24 cellular contexts compared by ENCODE assay signal in the genomic region with DNA sequence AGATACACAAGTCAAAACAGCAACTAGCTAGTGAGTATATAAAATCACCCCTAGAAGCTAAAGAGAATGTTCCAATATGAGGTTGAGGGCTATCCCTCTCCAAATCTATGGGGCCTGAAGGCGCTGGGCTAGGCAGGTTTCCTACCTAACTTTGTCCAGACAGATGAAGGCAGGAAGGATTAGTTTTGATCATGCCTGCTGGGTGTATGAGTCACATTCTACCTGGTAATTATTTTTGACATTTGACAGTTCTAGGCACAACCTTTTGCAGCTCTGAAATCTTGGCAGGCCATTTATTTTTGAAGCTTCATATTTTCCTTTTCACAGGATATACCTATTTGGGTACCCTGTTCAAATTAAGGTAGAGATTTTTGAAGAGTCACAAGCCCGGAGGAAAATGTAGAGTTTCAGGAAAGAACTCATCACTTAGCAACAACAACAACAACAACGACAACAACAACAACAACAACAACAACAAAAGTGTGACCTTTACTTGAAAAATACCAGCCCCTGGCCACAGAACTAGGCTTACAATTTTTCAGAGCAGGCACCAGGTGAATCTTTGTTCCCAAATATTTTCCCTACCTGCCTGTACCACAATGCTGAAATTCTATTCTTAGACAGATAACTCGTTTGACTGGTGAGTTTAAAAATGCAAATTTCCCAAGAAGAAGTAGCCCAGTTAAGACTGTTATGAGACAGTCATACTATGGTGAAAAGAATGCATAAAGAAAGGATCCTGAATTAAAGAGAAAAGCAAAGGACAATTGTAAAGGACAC.
A peak's percentile ranks its signal among the peaks of the same experiment; 100 is the strongest.
DNase-seq lines count a peak whose midpoint lies in the region; ATAC-seq, FAIRE-seq and TF ChIP-seq lines count a peak whose summit lies in the region.
"Had no signal": no experiment of that assay in that cellular context is flagged by ENCODE, and none has a peak within 500 bp of the region (broad histone marks: within the 10 kb centered on the region; RNA-seq: fewer than 3 reads in every experiment).

No MANE protein-coding gene starts in this region.

- no peaks in the 10 kb centered on the region for H3F3A ChIP-seq in smooth muscle cell (ENCODE audit: low read depth)

- no peaks in the 10 kb centered on the region for H3K4me1 ChIP-seq in breast epithelium
- H3K4me1 ChIP-seq in body of pancreas, result peaks cover 3% of the 10 kb centered on the region
- H3K4me1 ChIP-seq in smooth muscle cell (ENCODE audit: low read depth), result peaks cover 11% of the 10 kb centered on the region
- H3K4me1 ChIP-seq: BLaER1 treated with 17β-estradiol and CSF1 and Interleukin-3, amounts not matched to agents 10 nM and 100 nM had no signal

- DNase-seq in MCF 10A (ENCODE audit: unreplicated experiment) (peak; percentile 72), breast epithelium (ENCODE audit: low spot score in 2 of 2) (no peak), body of pancreas (no peak), islet precursor cell (peak; percentile 72), smooth muscle cell (lab: John Stamatoyannopoulos, UW; ENCODE audit: unreplicated experiment) (no peak), NCI-H1105 (lab: John Stamatoyannopoulos, UW) (no peak), NCI-H526 (lab: John Stamatoyannopoulos, UW) (no peak), HTR-8/SVneo (ENCODE audit: insufficient read length, low spot score) (no peak)
- DNase-seq: CD8-positive, alpha-beta T cell; DND-41; GOT3; KBM-7; NCI-H1092 treated with DMSO at 0.1 percent for 48 hours; NCI-H2029 treated with DMSO at 0.1 percent for 48 hours; NCI-H226; NCI-H510A treated with DMSO at 0.1 percent for 48 hours; NCI-H774; SHP77 had no signal

- no peaks in the 10 kb centered on the region for H3K27me3 Mint-ChIP-seq in MCF 10A (ENCODE audit: insufficient read depth, unreplicated experiment)

- intact Hi-C loops in MCF 10A (cut with micrococcal nuclease) (no loop called here), breast epithelium (cut with DNase I; ENCODE audit: low total_unique reads) (no loop called here), body of pancreas (cut with DNase I) (no loop called here)

- no peak overlapping the region for H3K9ac ChIP-seq in smooth muscle cell (ENCODE audit: low read depth)
- H3K9ac ChIP-seq: BLaER1 treated with 17β-estradiol and CSF1 and Interleukin-3, amounts not matched to agents 10 nM and 100 nM had no signal

- H3K36me3 ChIP-seq in breast epithelium, result no peaks in the 10 kb centered on the region
- no peaks in the 10 kb centered on the region for H3K36me3 ChIP-seq in body of pancreas (replicated peaks in 1 of 2; ENCODE audit: insufficient read depth in 1 of 2, low read depth in 2 of 2)
- no peaks in the 10 kb centered on the region for H3K36me3 ChIP-seq in smooth muscle cell (ENCODE audit: low read depth)
- H3K36me3 ChIP-seq: BLaER1 treated with 17β-estradiol and CSF1 and Interleukin-3, amounts not matched to agents 10 nM and 100 nM had no signal

- FAIRE-seq in HTR-8/SVneo (lab: Jason Lieb, UNC), result no peak
- FAIRE-seq: G401.6, GM12892, GM18507, RCC 7860 had no signal

- no peaks in the 10 kb centered on the region for H3K27me3 ChIP-seq in breast epithelium
- H3K27me3 ChIP-seq in body of pancreas, result no peaks in the 10 kb centered on the region
- no peaks in the 10 kb centered on the region for H3K27me3 ChIP-seq in smooth muscle cell (ENCODE audit: low read depth)
- H3K27me3 ChIP-seq: BLaER1 treated with 17β-estradiol and CSF1 and Interleukin-3, amounts not matched to agents 10 nM and 100 nM had no signal

- BruUV-seq in MCF 10A (replicated peaks; lab: Mats Ljungman, UMichigan), result no TSS peak

- H3K4me2 ChIP-seq in smooth muscle cell, result peak overlapping the region; percentile 14
- H3K4me2 ChIP-seq: BLaER1 treated with 17β-estradiol and CSF1 and Interleukin-3, amounts not matched to agents 10 nM and 100 nM had no signal

- no peaks in the 10 kb centered on the region for H3K79me2 ChIP-seq in smooth muscle cell (ENCODE audit: low read depth)

- H3K27ac ChIP-seq in breast epithelium, result no peak overlapping the region
- H3K27ac ChIP-seq in body of pancreas, result peak overlapping the region in 1 of 4 donors; percentile 19
- peak overlapping the region; percentile 65 for H3K27ac ChIP-seq in smooth muscle cell (ENCODE audit: low read depth)
- H3K27ac ChIP-seq: 22Rv1; BLaER1 treated with 17β-estradiol and CSF1 and Interleukin-3, amounts not matched to agents 10 nM and 100 nM had no signal

- CTCF ChIA-PET in MCF 10A (lab: Yijun Ruan, JAX), result no interaction called here

- no peak overlapping the region for H2AFZ ChIP-seq in smooth muscle cell (ENCODE audit: low read depth)

- H3K4me3 ChIP-seq in breast epithelium, result no peak overlapping the region
- H3K4me3 ChIP-seq in body of pancreas, result no peak overlapping the region
- no peak overlapping the region for H3K4me3 ChIP-seq in smooth muscle cell
- H3K4me3 ChIP-seq: BLaER1 treated with 17β-estradiol and CSF1 and Interleukin-3, amounts not matched to agents 10 nM and 100 nM had no signal

- no peak overlapping the region for H3K4me3 Mint-ChIP-seq in MCF 10A (ENCODE audit: unreplicated experiment)
- H3K4me3 Mint-ChIP-seq: CD8-positive, alpha-beta T cell had no signal

- H3K9me3 ChIP-seq in breast epithelium (no peaks in the 10 kb centered on the region), body of pancreas (no peaks in the 10 kb centered on the region), smooth muscle cell (replicated peaks; ENCODE audit: low read depth) (no peaks in the 10 kb centered on the region)
- H3K9me3 ChIP-seq: BLaER1 treated with 17β-estradiol and CSF1 and Interleukin-3, amounts not matched to agents 10 nM and 100 nM had no signal

- H4K20me1 ChIP-seq in smooth muscle cell (ENCODE audit: low read depth), result no peaks in the 10 kb centered on the region
- H4K20me1 ChIP-seq: BLaER1 treated with 17β-estradiol and CSF1 and Interleukin-3, amounts not matched to agents 10 nM and 100 nM had no signal

- H3K4me1 Mint-ChIP-seq in MCF 10A (ENCODE audit: insufficient read depth, unreplicated experiment), result peaks cover 10% of the 10 kb centered on the region

- H3K9me3 Mint-ChIP-seq in MCF 10A (ENCODE audit: unreplicated experiment), result no peaks in the 10 kb centered on the region
- H3K9me3 Mint-ChIP-seq: CD8-positive, alpha-beta T cell had no signal

- TF ChIP-seq CTCF in MCF 10A (IDR thresholded peaks at IDR 0.05; ENCODE audit: unreplicated experiment), result no peak
- no peak for TF ChIP-seq CTCF in breast epithelium (IDR thresholded peaks at IDR 0.05)
- TF ChIP-seq CTCF in body of pancreas (IDR thresholded peaks at IDR 0.05), result no peak
- no peak for TF ChIP-seq CTCF in smooth muscle cell (IDR thresholded peaks at IDR 0.05; ENCODE audit: borderline replicate concordance, insufficient read depth, poor library complexity, severe bottlenecking)

- 45 to 55% methylated on average over 4 of the region's 4 CpGs for WGBS in body of pancreas, 2 donors
- WGBS in smooth muscle cell (ENCODE audit: low lambda C conversion rate), result 66% methylated on average over 4 of the region's 4 CpGs

- H3K27ac Mint-ChIP-seq in MCF 10A (ENCODE audit: low read depth, unreplicated experiment), result no peak overlapping the region
- H3K27ac Mint-ChIP-seq: CD8-positive, alpha-beta T cell had no signal

- H3K36me3 Mint-ChIP-seq in MCF 10A (ENCODE audit: insufficient read depth, unreplicated experiment), result no peaks in the 10 kb centered on the region
- H3K36me3 Mint-ChIP-seq: CD8-positive, alpha-beta T cell had no signal

- peak; percentile 47 for ATAC-seq in body of pancreas
- ATAC-seq: CD8-positive, alpha-beta T cell had no signal

- no peak for TF ChIP-seq POLR2A in breast epithelium (IDR thresholded peaks at IDR 0.05)
- no peak for TF ChIP-seq POLR2A in body of pancreas (IDR thresholded peaks at IDR 0.05)

- POLR2A ChIA-PET in MCF 10A (lab: Yijun Ruan, JAX), result interaction anchor here (0.7 to 1.8 kb wide), 6 partner anchors 9 to 69 kb away, joined by 3 to 7 read pairs (median 4); no protein-coding TSS in a partner anchor

Comparison
In these comparisons a context has a peak if more than half of its experiments do, and no peak if none do; other contexts are left out.
1. DNase-seq: peak in MCF 10A (single experiment) and islet precursor cell (single experiment); none in breast epithelium (0 of 2), body of pancreas (0 of 4), smooth muscle cell (single experiment), NCI-H1105 (single experiment), NCI-H526 (0 of 2) and HTR-8/SVneo (single experiment).